8 cellular contexts compared by ENCODE assay signal in the genomic region with DNA sequence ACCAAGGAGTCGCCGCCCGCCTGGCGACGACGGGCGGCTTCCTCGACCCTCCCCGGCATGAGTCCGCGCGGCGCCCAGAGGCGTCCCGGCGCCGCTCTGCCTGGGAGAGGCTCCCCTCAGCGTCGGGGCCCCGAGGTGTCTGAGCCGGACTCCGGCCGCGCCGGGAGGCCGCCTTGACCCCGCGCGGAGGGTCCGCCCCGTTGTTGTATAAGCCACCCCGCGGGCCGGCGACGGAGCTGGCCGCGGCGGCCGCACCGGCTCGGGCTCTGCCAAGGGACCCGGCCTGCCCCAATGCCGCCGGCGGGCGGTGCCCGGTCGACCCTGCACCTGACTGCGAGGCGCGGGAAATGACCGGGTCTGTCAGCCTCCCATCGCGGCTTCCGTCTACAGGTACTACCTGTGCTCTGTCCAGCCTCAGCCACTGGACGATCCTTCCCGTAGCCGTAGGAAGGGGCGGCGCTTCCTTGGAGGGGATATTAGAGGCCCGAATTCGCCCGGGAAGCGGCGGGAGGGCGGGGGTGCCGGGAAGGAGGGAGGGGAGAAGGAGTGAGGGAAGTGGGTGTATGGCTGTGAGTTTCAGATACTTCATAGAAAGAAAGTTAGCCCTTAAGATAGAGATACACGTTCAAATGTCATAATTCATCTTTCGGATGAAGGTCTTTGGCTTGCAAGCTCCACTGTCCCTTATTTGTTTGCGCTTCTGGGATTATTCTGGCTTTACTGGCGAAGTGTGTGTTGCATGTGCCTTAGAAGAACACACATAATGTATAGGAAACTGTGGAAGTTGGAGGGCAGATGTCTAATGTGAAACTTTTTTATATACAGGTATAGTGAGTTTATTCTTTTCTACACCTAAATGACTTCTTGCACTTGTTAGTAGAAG. TPM values are rescaled to one million over a fixed set of nuclear protein-coding genes. Genes with fewer than 3 reads are reported as not detected.
DNase-seq lines count a peak whose midpoint lies in the region; ATAC-seq and TF ChIP-seq lines count a peak whose summit lies in the region.

No MANE protein-coding gene starts in this region.

- peak overlapping the region; percentile 99 for H3K4me2 ChIP-seq in PC-9

- peaks cover 50% of the 10 kb centered on the region for H3K79me2 ChIP-seq in PC-9 (ENCODE audit: low read depth)

- CTCF ChIA-PET in PC-9 (lab: Charles Lee) = interaction anchor here (0.6 kb wide), 1 partner anchor 1444 kb away, joined by 3 read pairs; no protein-coding TSS in a partner anchor
- CTCF ChIA-PET in activated naive CD4-positive, alpha-beta T cell treated with anti-CD3 and anti-CD28 coated beads for 36 hours (lab: Charles Lee) = no interaction called here

- H3K4me3 Mint-ChIP-seq in activated naive CD4-positive, alpha-beta T cell treated with anti-CD3 and anti-CD28 coated beads for 36 hours = peak overlapping the region; percentile 83

- WGBS in tibial nerve, 2 donors = 1 to 2% methylated on average over 41 to 44 of the region's 72 CpGs

- H4K20me1 ChIP-seq in PC-9 (ENCODE audit: insufficient read depth) = no peaks in the 10 kb centered on the region

- no peak for TF ChIP-seq POLR2A in tibial nerve (IDR thresholded peaks at IDR 0.05)

- no TSS peak for BruUV-seq in PC-9 (replicated peaks; lab: Mats Ljungman, UMichigan)

- no peak for TF ChIP-seq CTCF in PC-9 (conservative IDR thresholded peaks at IDR 0.05)
- peak in 1 of 3 donors; percentile 1 for TF ChIP-seq CTCF in omental fat pad (IDR thresholded peaks at IDR 0.05)
- no peak for TF ChIP-seq CTCF in tibial nerve (IDR thresholded peaks at IDR 0.05)

- H3K27ac ChIP-seq in PC-9 = peak overlapping the region; percentile 88
- peak overlapping the region; percentile 74 to 94 (median 92) for H3K27ac ChIP-seq in tibial nerve

- H3K27me3 ChIP-seq in PC-9 (ENCODE audit: insufficient read depth, low read depth) = no peaks in the 10 kb centered on the region
- H3K27me3 ChIP-seq in tibial nerve = no peaks in the 10 kb centered on the region

- H3K4me1 Mint-ChIP-seq in activated naive CD4-positive, alpha-beta T cell treated with anti-CD3 and anti-CD28 coated beads for 36 hours (ENCODE audit: low read depth) = peaks cover 31% of the 10 kb centered on the region

- peak overlapping the region; percentile 66 for H3K27ac Mint-ChIP-seq in activated naive CD4-positive, alpha-beta T cell treated with anti-CD3 and anti-CD28 coated beads for 36 hours

- ATAC-seq in GM19035 (IDR thresholded peaks at IDR 0.05; ENCODE audit: unreplicated experiment) (peak; percentile 40), HG03354 (IDR thresholded peaks at IDR 0.05; ENCODE audit: poor library complexity, severe bottlenecking, unreplicated experiment) (peak; percentile 40), omental fat pad (ENCODE audit: low FRiP score) (peak; percentile 73)

- H3K36me3 ChIP-seq in PC-9 (ENCODE audit: low read depth) (no peaks in the 10 kb centered on the region), tibial nerve (no peaks in the 10 kb centered on the region)

- H2AFZ ChIP-seq in PC-9 = peak overlapping the region; percentile 72

- no peaks in the 10 kb centered on the region for H3K9me3 Mint-ChIP-seq in activated naive CD4-positive, alpha-beta T cell treated with anti-CD3 and anti-CD28 coated beads for 36 hours

- H3K36me3 Mint-ChIP-seq in activated naive CD4-positive, alpha-beta T cell treated with anti-CD3 and anti-CD28 coated beads for 36 hours (ENCODE audit: low read depth) = no peaks in the 10 kb centered on the region

- peak overlapping the region; percentile 68 for H3K4me3 ChIP-seq in PC-9
- peak overlapping the region; percentile 81 to 90 (median 88) for H3K4me3 ChIP-seq in tibial nerve

- POLR2A ChIA-PET in PC-9 (lab: Charles Lee; ENCODE audit: unreplicated experiment) = interaction anchor here (0.5 kb wide), 1 partner anchor 1342 kb away, joined by 3 read pairs; no protein-coding TSS in a partner anchor

- peak; percentile 33 to 63 for DNase-seq in AML-193 (lab: John Stamatoyannopoulos, UW)
- DNase-seq in PC-9 = peak; percentile 70 to 84
- peak; percentile 43 for DNase-seq in activated naive CD4-positive, alpha-beta T cell treated with anti-CD3 and anti-CD28 coated beads for 36 hours
- DNase-seq in head of caudate nucleus = peak in 41 of 42 donors; percentile 2 to 69 (median 39)
- peak; percentile 51 for DNase-seq in omental fat pad (ENCODE audit: low spot score)
- DNase-seq in tibial nerve (ENCODE audit: low spot score in 2 of 2) = peak; percentile 14 to 44

- H3F3A ChIP-seq in PC-9 (ENCODE audit: insufficient read depth, low read depth) = peaks cover 27% of the 10 kb centered on the region

- H3K27me3 Mint-ChIP-seq in activated naive CD4-positive, alpha-beta T cell treated with anti-CD3 and anti-CD28 coated beads for 36 hours (ENCODE audit: low read depth) = no peaks in the 10 kb centered on the region

- intact Hi-C loops in PC-9 (cut with micrococcal nuclease; ENCODE audit: unreplicated experiment) (loop anchor here (2.0 to 5.0 kb wide), 7 partner anchors 53 to 506 kb away; no protein-coding TSS in a partner anchor), head of caudate nucleus (cut with DNase I) (loop anchor here (2.0 kb wide), 1 partner anchor 69 kb away; the partner anchor contains the start of gene ANO10)
- intact Hi-C loops in activated naive CD4-positive, alpha-beta T cell treated with anti-CD3 and anti-CD28 coated beads for 36 hours (cut with micrococcal nuclease) = loop anchor here (1.0 to 5.0 kb wide), 5 partner anchors 8 to 647 kb away; partner anchors contain the start of genes SNRK and TCAIM

- no peaks in the 10 kb centered on the region for H3K9me2 ChIP-seq in PC-9 (ENCODE audit: insufficient read depth)

- H3K4me1 ChIP-seq in PC-9 (replicated peaks; ENCODE audit: insufficient read depth) = peaks cover 57% of the 10 kb centered on the region
- H3K4me1 ChIP-seq in tibial nerve = peaks cover 0 to 52% (median 19%) of the 10 kb centered on the region in 4 donors

- no peak for TF ChIP-seq EP300 in tibial nerve (IDR thresholded peaks at IDR 0.05)

- H3K9me3 ChIP-seq in PC-9 (ENCODE audit: insufficient read depth, low read depth) = no peaks in the 10 kb centered on the region
- no peaks in the 10 kb centered on the region for H3K9me3 ChIP-seq in tibial nerve

RNA-seq across cellular contexts. Expression of gene ABHD5, which starts 0.6 kb away (rescaled TPM):
- total RNA-seq in PC-9 (2021) (16.1 and 19.9 TPM in 2 replicates), omental fat pad (100 to 1,000 TPM in 3 of 4 donors, 10 to 100 TPM in 1; 39.4 to 310 (median 164) TPM), tibial nerve (10 to 100 TPM; 21.6 to 29.7 (median 29.0) TPM)
- total RNA-seq in activated naive CD4-positive, alpha-beta T cell treated with anti-CD3 and anti-CD28 coated beads for 36 hours = 10 to 100 TPM in 1 of 2 experiments, 1 to 10 TPM in 1; 9.4 to 11.0 TPM

Comparison
In these comparisons a context has a peak if more than half of its experiments do, and no peak if none do; other contexts are left out.
1. Peak in every context shown above with its lines: DNase-seq, ATAC-seq, H3K4me3 ChIP-seq and H3K27ac ChIP-seq.